In the genomic region with DNA sequence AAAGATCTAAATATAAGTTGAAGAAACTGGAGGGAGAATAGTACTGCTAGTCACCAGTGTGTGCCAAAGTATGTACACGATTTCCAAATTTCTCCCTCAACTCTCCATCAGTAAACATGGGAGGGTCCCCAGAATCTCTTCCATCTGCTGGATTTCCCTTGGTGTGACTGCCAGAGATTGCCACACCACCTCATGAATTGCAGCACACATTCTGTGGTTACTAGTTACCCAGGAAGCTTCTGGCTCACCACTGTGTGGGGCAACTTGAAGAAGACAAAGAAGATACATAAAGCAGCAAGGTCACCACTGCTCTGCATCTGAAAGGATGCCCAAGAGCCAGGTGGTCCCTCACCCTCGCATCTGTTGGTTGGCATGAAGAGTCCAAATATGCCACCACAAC, we compare ENCODE assay signal across 18 cellular contexts.
"Had no signal": no experiment of that assay in that cellular context is flagged by ENCODE, and none has a peak within 500 bp of the region (broad histone marks: within the 10 kb centered on the region; RNA-seq: fewer than 3 reads in every experiment).

No MANE protein-coding gene starts in this region.

- H3K4me1 ChIP-seq: adrenal gland, body of pancreas, foreskin keratinocyte, prostate gland, right lobe of liver, transverse colon had no signal

- H3K27me3 ChIP-seq: adrenal gland, body of pancreas, dorsolateral prefrontal cortex, foreskin keratinocyte, right lobe of liver, transverse colon had no signal

- H3K9me3 Mint-ChIP-seq: memory B cell, nephron had no signal

- H3K4me3 ChIP-seq: adrenal gland, body of pancreas, dorsolateral prefrontal cortex, prostate gland, right lobe of liver, transverse colon had no signal

- H3K27ac ChIP-seq: adrenal gland, body of pancreas, dorsolateral prefrontal cortex, foreskin keratinocyte, prostate gland, right lobe of liver, transverse colon had no signal

- ATAC-seq: activated CD4-positive, CD25-positive, alpha-beta regulatory T cell treated with anti-CD3 and anti-CD28 coated beads, Interleukin-2, amount 50 U/mL, for 24 hours; body of pancreas; esophagus mucosa; foreskin keratinocyte; right lobe of liver; T-helper 17 cell had no signal

- DNase-seq: activated naive CD4-positive, alpha-beta T cell treated with anti-CD3 and anti-CD28 coated beads, Interleukin-2, amount 10 ng/mL, durations not matched to agents 7 days and 5 days; adrenal gland; body of pancreas; dorsolateral prefrontal cortex; foreskin keratinocyte; occipital lobe; right lobe of liver; stimulated activated CD4-positive, alpha-beta T cell treated with anti-CD3 and anti-CD28 coated beads, Interleukin-2, amount 100 ng/mL, for 24 hours; stimulated activated naive CD4-positive, alpha-beta T cell; substantia nigra; T-helper 17 cell; transverse colon had no signal

- H3K36me3 ChIP-seq: adrenal gland, prostate gland, right lobe of liver, transverse colon had no signal

- H3K9me3 ChIP-seq: adrenal gland, body of pancreas, prostate gland, right lobe of liver, transverse colon had no signal

- H3K4me3 Mint-ChIP-seq: activated naive CD4-positive, alpha-beta T cell treated with anti-CD3 and anti-CD28 coated beads, Interleukin-2, amount 10 ng/mL, durations not matched to agents 7 days and 5 days; memory B cell; nephron; T-helper 17 cell had no signal

- H3K27ac Mint-ChIP-seq: activated naive CD4-positive, alpha-beta T cell treated with anti-CD3 and anti-CD28 coated beads, Interleukin-2, amount 10 ng/mL, durations not matched to agents 7 days and 5 days; activated T-helper 2 cell treated with anti-CD3 and anti-CD28 coated beads, Interferon-gamma antibody, Interleukin-2, Interleukin-4, amounts not matched to agents 10 μg/mL and 5 μg/mL and 100 μg/mL, durations not matched to agents 14 hours and 24 hours and 36 hours; memory B cell; nephron; T-helper 17 cell had no signal

- H3K27me3 Mint-ChIP-seq: activated naive CD4-positive, alpha-beta T cell treated with anti-CD3 and anti-CD28 coated beads, Interleukin-2, amount 10 ng/mL, durations not matched to agents 7 days and 5 days; memory B cell; T-helper 17 cell had no signal

- H3K4me1 Mint-ChIP-seq: activated naive CD4-positive, alpha-beta T cell treated with anti-CD3 and anti-CD28 coated beads, Interleukin-2, amount 10 ng/mL, durations not matched to agents 7 days and 5 days; memory B cell; nephron; T-helper 17 cell had no signal

- H3K36me3 Mint-ChIP-seq: activated naive CD4-positive, alpha-beta T cell treated with anti-CD3 and anti-CD28 coated beads, Interleukin-2, amount 10 ng/mL, durations not matched to agents 7 days and 5 days; memory B cell had no signal
